Comparison of ENCODE assay signal across 31 cellular contexts in genomic region chr22:46224771-46225290, GRCh38. TPM values are rescaled to one million over a fixed set of nuclear protein-coding genes. Genes with fewer than 3 reads are reported as not detected.
"Had no signal": no experiment of that assay in that cellular context is flagged by ENCODE, and none has a peak within 500 bp of the region (broad histone marks: within the 10 kb centered on the region; RNA-seq: fewer than 3 reads in every experiment).

No MANE protein-coding gene starts in this region.

- H3K36me3 ChIP-seq: prostate gland had no signal

- H3K4me3 Mint-ChIP-seq: effector memory CD8-positive, alpha-beta T cell; immature natural killer cell; naive thymus-derived CD8-positive, alpha-beta T cell; stimulated activated memory B cell treated with anti-CD40 and anti-IgM and Interleukin-4, amounts not matched to agents 10 μg/mL and 1 μg/mL and 100 μg/mL, for 72 hours had no signal

- H3K27ac Mint-ChIP-seq: effector memory CD8-positive, alpha-beta T cell; immature natural killer cell; stimulated activated memory B cell treated with anti-CD40 and anti-IgM and Interleukin-4, amounts not matched to agents 10 μg/mL and 1 μg/mL and 100 μg/mL, for 72 hours had no signal

- H3K27me3 Mint-ChIP-seq: effector memory CD8-positive, alpha-beta T cell; naive thymus-derived CD8-positive, alpha-beta T cell; stimulated activated memory B cell treated with anti-CD40 and anti-IgM and Interleukin-4, amounts not matched to agents 10 μg/mL and 1 μg/mL and 100 μg/mL, for 72 hours had no signal

- FAIRE-seq: endometrium, frontal cortex had no signal

- H3K27ac ChIP-seq: esophagus squamous epithelium, lower lobe of right lung, prostate gland, right atrium auricular region, sigmoid colon, thoracic aorta, upper lobe of left lung had no signal

- H3K27me3 ChIP-seq: esophagus squamous epithelium, right atrium auricular region, sigmoid colon, tibial nerve, upper lobe of left lung had no signal

- H3K9me3 Mint-ChIP-seq: effector memory CD8-positive, alpha-beta T cell; immature natural killer cell; naive thymus-derived CD8-positive, alpha-beta T cell; stimulated activated memory B cell treated with anti-CD40 and anti-IgM and Interleukin-4, amounts not matched to agents 10 μg/mL and 1 μg/mL and 100 μg/mL, for 72 hours had no signal

- ATAC-seq: effector memory CD8-positive, alpha-beta T cell; naive thymus-derived CD8-positive, alpha-beta T cell; stimulated activated memory B cell treated with anti-CD40 and anti-IgM and Interleukin-4, amounts not matched to agents 10 μg/mL and 1 μg/mL and 100 μg/mL, for 72 hours; stimulated activated naive CD8-positive, alpha-beta T cell treated with anti-CD3 and anti-CD28 coated beads, Interleukin-15, Interleukin-2, amounts not matched to agents 100 U/mL and 50 U/mL, for 24 hours had no signal

- H3K9me3 ChIP-seq: esophagus squamous epithelium, lower lobe of right lung, prostate gland, right atrium auricular region, sigmoid colon, thoracic aorta, tibial nerve, upper lobe of left lung had no signal

- DNase-seq: cortex of kidney; effector memory CD8-positive, alpha-beta T cell; erythroblast; esophagus squamous epithelium; hypothalamus; islet precursor cell; kidney glomerular epithelial cell; left colon; left ventricle myocardium superior; lower lobe of right lung; sigmoid colon; stimulated activated CD4-positive, alpha-beta T cell treated with anti-CD3 and anti-CD28 coated beads, Interleukin-2, amount 100 ng/mL, for 24 hours; stimulated activated CD4-positive, alpha-beta T cell treated with anti-CD3 and anti-CD28 coated beads, Interleukin-4, amount 100 ng/mL, for 24 hours; stimulated activated naive CD8-positive, alpha-beta T cell treated with anti-CD3 and anti-CD28 coated beads, Interleukin-15, Interleukin-2, amounts not matched to agents 100 U/mL and 50 U/mL, for 24 hours; substantia nigra had no signal

- H3K4me3 ChIP-seq: esophagus squamous epithelium, lower lobe of right lung, prostate gland, right atrium auricular region, sigmoid colon, thoracic aorta, tibial nerve, upper lobe of left lung had no signal

- H3K4me1 ChIP-seq: esophagus squamous epithelium, lower lobe of right lung, prostate gland, right atrium auricular region, sigmoid colon, tibial nerve, upper lobe of left lung had no signal

RNA-seq across cellular contexts. Expression of gene PKDREJ, which starts 38.3 kb away (rescaled TPM):
- total RNA-seq: dermis microvascular lymphatic vessel endothelial cell; left ventricle myocardium superior; lower lobe of right lung; mesenteric fat pad; myocyte; naive thymus-derived CD8-positive, alpha-beta T cell; osteoblast; skeletal muscle tissue had no signal
- polyA plus RNA-seq: naive thymus-derived CD8-positive, alpha-beta T cell; neural cell had no signal
